In genomic region chr2:222730346-222731065, GRCh38 we compare ENCODE assay signal across 11 cellular contexts. TPM values are rescaled to one million over a fixed set of nuclear protein-coding genes. Genes with fewer than 3 reads are reported as not detected.
DNase-seq lines count a peak whose midpoint lies in the region; ATAC-seq and TF ChIP-seq lines count a peak whose summit lies in the region.
"Had no signal": no experiment of that assay in that cellular context is flagged by ENCODE, and none has a peak within 500 bp of the region (broad histone marks: within the 10 kb centered on the region; RNA-seq: fewer than 3 reads in every experiment).

No MANE protein-coding gene starts in this region.

- H3K36me3 Mint-ChIP-seq in WTC11, result no peaks in the 10 kb centered on the region

- H3K4me1 ChIP-seq in BLaER1 (peaks cover 42% of the 10 kb centered on the region), adipocyte (ENCODE audit: control insufficient read depth, insufficient read depth, low read length) (peaks cover 22% of the 10 kb centered on the region)
- H3K4me1 ChIP-seq: parathyroid adenoma had no signal

- H3K9me3 ChIP-seq in BLaER1 (no peaks in the 10 kb centered on the region), adipocyte (ENCODE audit: control insufficient read depth, low read length) (no peaks in the 10 kb centered on the region)

- H3K4me3 Mint-ChIP-seq in WTC11, result no peak overlapping the region

- DNase-seq in adipocyte (ENCODE audit: low read depth) (peak; percentile 31), NCI-H1436 (lab: John Stamatoyannopoulos, UW) (no peak), left colon (no peak), WTC11 (ENCODE audit: low spot score) (no peak), hepatic stellate cell (ENCODE audit: low spot score) (no peak)
- DNase-seq: activated CD4-positive, alpha-beta T cell treated with anti-CD3 and anti-CD28 coated beads for 48 hours had no signal

- peak overlapping the region; percentile 42; the same call in 1 of the 2 replicates for H3K27ac ChIP-seq in BLaER1
- H3K27ac ChIP-seq: epithelial cell of prostate, parathyroid adenoma had no signal

- no peak for TF ChIP-seq CTCF in WTC11 (IDR thresholded peaks at IDR 0.05)

- CTCF ChIA-PET in WTC11 (lab: Charles Lee), result no interaction called here

- H3K27me3 Mint-ChIP-seq in WTC11 (ENCODE audit: low read depth), result no peaks in the 10 kb centered on the region; the same call in 1 of the 2 replicates

- POLR2A ChIA-PET in WTC11 (lab: Charles Lee), result no interaction called here

- ATAC-seq in GM19372 (IDR thresholded peaks at IDR 0.05; ENCODE audit: low read depth, unreplicated experiment), result peak; percentile 46
- peak; percentile 59 for ATAC-seq in HG03135 (IDR thresholded peaks at IDR 0.05; ENCODE audit: unreplicated experiment)
- ATAC-seq in left colon, result no peak
- no peak for ATAC-seq in WTC11

- H3K36me3 ChIP-seq in BLaER1 (no peaks in the 10 kb centered on the region), adipocyte (ENCODE audit: control insufficient read depth, insufficient read depth, low read length, severe bottlenecking) (no peaks in the 10 kb centered on the region)

- intact Hi-C loops in left colon (cut with DNase I, micrococcal nuclease), result no loop called here

- H3K27me3 ChIP-seq in BLaER1, result no peaks in the 10 kb centered on the region
- no peaks in the 10 kb centered on the region for H3K27me3 ChIP-seq in adipocyte (replicated peaks; ENCODE audit: control insufficient read depth, insufficient read depth, low read length)

- H4K20me1 ChIP-seq in BLaER1, result no peaks in the 10 kb centered on the region

- H3K4me3 ChIP-seq in BLaER1 (no peak overlapping the region), adipocyte (ENCODE audit: low read length) (no peak overlapping the region)

- H3K4me1 Mint-ChIP-seq in WTC11, result 0 out of 2 replicates have a peak, but pooled peaks cover 12% of the 10 kb centered on the region

- H3K9ac ChIP-seq in BLaER1 (no peak overlapping the region), adipocyte (ENCODE audit: low read length) (no peak overlapping the region)
- H3K9ac ChIP-seq: parathyroid adenoma had no signal

- H3K4me2 ChIP-seq in BLaER1, result peak overlapping the region; percentile 72

- no peaks in the 10 kb centered on the region for H3K9me3 Mint-ChIP-seq in WTC11

- H3K27ac Mint-ChIP-seq in WTC11, result no peak overlapping the region

TF ChIP-seq in WTC11, 78 proteins besides CTCF, POLR2A, EP300 and RAD21 (continues in another document):
- TF ChIP-seq ZNF317 (CRISPR knock-in tag; IDR thresholded peaks at IDR 0.05; ENCODE audit: borderline replicate concordance, low read depth) (no peak), FOXP4 (CRISPR knock-in tag; IDR thresholded peaks at IDR 0.05) (no peak), ZSCAN18 (CRISPR knock-in tag; IDR thresholded peaks at IDR 0.05) (no peak), ATF6 (CRISPR knock-in tag; IDR thresholded peaks at IDR 0.05) (no peak), NFYB (CRISPR knock-in tag; conservative IDR thresholded peaks at IDR 0.05; ENCODE audit: low read depth) (no peak), ZNF121 (CRISPR knock-in tag; IDR thresholded peaks at IDR 0.05) (no peak), ZNF512 (CRISPR knock-in tag; IDR thresholded peaks at IDR 0.05; ENCODE audit: borderline replicate concordance) (no peak), GRHL2 (CRISPR knock-in tag; IDR thresholded peaks at IDR 0.05; ENCODE audit: insufficient replicate concordance, severe bottlenecking) (no peak), IRF1 (CRISPR knock-in tag; IDR thresholded peaks at IDR 0.05) (no peak)
- TF ChIP-seq, protein P1, sequence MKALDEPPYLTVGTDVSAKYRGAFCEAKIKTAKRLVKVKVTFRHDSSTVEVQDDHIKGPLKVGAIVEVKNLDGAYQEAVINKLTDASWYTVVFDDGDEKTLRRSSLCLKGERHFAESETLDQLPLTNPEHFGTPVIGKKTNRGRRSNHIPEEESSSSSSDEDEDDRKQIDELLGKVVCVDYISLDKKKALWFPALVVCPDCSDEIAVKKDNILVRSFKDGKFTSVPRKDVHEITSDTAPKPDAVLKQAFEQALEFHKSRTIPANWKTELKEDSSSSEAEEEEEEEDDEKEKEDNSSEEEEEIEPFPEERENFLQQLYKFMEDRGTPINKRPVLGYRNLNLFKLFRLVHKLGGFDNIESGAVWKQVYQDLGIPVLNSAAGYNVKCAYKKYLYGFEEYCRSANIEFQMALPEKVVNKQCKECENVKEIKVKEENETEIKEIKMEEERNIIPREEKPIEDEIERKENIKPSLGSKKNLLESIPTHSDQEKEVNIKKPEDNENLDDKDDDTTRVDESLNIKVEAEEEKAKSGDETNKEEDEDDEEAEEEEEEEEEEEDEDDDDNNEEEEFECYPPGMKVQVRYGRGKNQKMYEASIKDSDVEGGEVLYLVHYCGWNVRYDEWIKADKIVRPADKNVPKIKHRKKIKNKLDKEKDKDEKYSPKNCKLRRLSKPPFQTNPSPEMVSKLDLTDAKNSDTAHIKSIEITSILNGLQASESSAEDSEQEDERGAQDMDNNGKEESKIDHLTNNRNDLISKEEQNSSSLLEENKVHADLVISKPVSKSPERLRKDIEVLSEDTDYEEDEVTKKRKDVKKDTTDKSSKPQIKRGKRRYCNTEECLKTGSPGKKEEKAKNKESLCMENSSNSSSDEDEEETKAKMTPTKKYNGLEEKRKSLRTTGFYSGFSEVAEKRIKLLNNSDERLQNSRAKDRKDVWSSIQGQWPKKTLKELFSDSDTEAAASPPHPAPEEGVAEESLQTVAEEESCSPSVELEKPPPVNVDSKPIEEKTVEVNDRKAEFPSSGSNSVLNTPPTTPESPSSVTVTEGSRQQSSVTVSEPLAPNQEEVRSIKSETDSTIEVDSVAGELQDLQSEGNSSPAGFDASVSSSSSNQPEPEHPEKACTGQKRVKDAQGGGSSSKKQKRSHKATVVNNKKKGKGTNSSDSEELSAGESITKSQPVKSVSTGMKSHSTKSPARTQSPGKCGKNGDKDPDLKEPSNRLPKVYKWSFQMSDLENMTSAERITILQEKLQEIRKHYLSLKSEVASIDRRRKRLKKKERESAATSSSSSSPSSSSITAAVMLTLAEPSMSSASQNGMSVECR (CRISPR knock-in tag; IDR thresholded peaks at IDR 0.05; ENCODE audit: borderline replicate concordance), result no peak

RNA-seq across cellular contexts. Expression of gene MOGAT1, which starts 59.0 kb away (rescaled TPM):
- total RNA-seq in left colon (under 1 TPM in 1 of 2 donors, not detected in 1; 0.25 TPM), WTC11 (2021) (0.62 to 1.2 TPM (median 0.72 TPM) in 3 replicates)

Comparison
In these comparisons a context has a peak if more than half of its experiments do, and no peak if none do; other contexts are left out.
1. ATAC-seq: peak in GM19372 (single experiment) and HG03135 (single experiment); none in left colon (single experiment) and WTC11 (single experiment).